24 cellular contexts compared by ENCODE assay signal in the genomic region with DNA sequence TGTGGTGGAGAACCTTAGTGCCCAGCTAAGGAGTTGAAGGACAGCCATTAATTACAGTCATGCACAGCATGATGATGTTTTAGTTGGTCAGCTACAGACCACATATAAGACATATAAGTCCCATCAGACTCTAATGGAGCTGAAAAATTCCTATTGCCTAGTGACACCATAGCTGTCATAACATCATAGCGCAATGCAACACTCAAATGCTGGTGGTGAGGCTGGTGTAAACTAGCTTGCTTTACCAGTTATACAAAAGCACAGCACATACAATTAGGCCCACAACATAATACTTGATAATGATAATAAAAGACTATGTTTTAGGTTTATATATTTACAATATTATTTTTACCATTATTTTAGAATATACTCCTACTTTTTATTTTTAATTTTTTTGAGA. TPM values are rescaled to one million over a fixed set of nuclear protein-coding genes. Genes with fewer than 3 reads are reported as not detected.
DNase-seq lines count a peak whose midpoint lies in the region; ATAC-seq and TF ChIP-seq lines count a peak whose summit lies in the region.
"Had no signal": no experiment of that assay in that cellular context is flagged by ENCODE, and none has a peak within 500 bp of the region (broad histone marks: within the 10 kb centered on the region; RNA-seq: fewer than 3 reads in every experiment).

No MANE protein-coding gene starts in this region.

- H3K9me3 ChIP-seq in right cardiac atrium (ENCODE audit: control insufficient read depth, low read length) (no peaks in the 10 kb centered on the region), SJCRH30 (replicated peaks) (no peaks in the 10 kb centered on the region; the same call in 1 of the 2 replicates), right lobe of liver (no peaks in the 10 kb centered on the region), subcutaneous abdominal adipose tissue (ENCODE audit: control insufficient read depth in 5 of 5, low read length in 5 of 5) (no peaks in the 10 kb centered on the region)
- H3K9me3 ChIP-seq: A549, BE2C had no signal

- DNase-seq in right cardiac atrium (no peak), left cardiac atrium (no peak), SJCRH30 (no peak), right lobe of liver (no peak), retina (no peak)
- DNase-seq in activated CD4-positive, CD25-positive, alpha-beta regulatory T cell (lab: John Stamatoyannopoulos, UW): no peak
- DNase-seq: BE2C; CD4-positive, CD25-positive, alpha-beta regulatory T cell; DMS153; DND-41; Kasumi-1; NCI-H1105 treated with DMSO at 0.1 percent for 48 hours; NCI-H146; NCI-H1930; NCI-H2107; NCI-H446; NCI-H524 treated with DMSO at 0.1 percent for 48 hours; NCI-H82; NK-92 treated with Interleukin-12 subunit alpha and Interleukin-12 subunit beta, amount 100 ng/mL, for 24 hours; PC-9; Right ventricle myocardium superior had no signal

- no peak overlapping the region for H3K4me3 ChIP-seq in right cardiac atrium (ENCODE audit: low read length)
- no peak overlapping the region for H3K4me3 ChIP-seq in SJCRH30
- H3K4me3 ChIP-seq in right lobe of liver: no peak overlapping the region
- no peak overlapping the region for H3K4me3 ChIP-seq in subcutaneous abdominal adipose tissue (ENCODE audit: low read depth in 1 of 5, low read length in 5 of 5)
- H3K4me3 ChIP-seq: A549, PC-9 had no signal

- H3K36me3 ChIP-seq in SJCRH30 (no peaks in the 10 kb centered on the region), right lobe of liver (no peaks in the 10 kb centered on the region), subcutaneous abdominal adipose tissue (ENCODE audit: control insufficient read depth in 5 of 5, insufficient read depth in 5 of 5, low read length in 5 of 5) (peaks cover 0 to 7% (median 0%) of the 10 kb centered on the region in 5 donors)
- H3K36me3 ChIP-seq: BE2C had no signal

- intact Hi-C loops in right cardiac atrium (cut with DNase I): no loop called here
- intact Hi-C loops in left cardiac atrium (cut with DNase I): no loop called here
- intact Hi-C loops in right lobe of liver (cut with DNase I): loop anchor here in 1 of 2 donors (10.0 kb wide), 1 partner anchor 267 kb away; no protein-coding TSS in a partner anchor

- WGBS in right cardiac atrium: 93% methylated on average over 1 of the region's 1 CpG
- 100% methylated on average over 1 of the region's 1 CpG for WGBS in right lobe of liver (ENCODE audit: insufficient coverage, low coverage, low lambda C conversion rate, missing lambda C conversion rate)

- no peak overlapping the region for H3K9ac ChIP-seq in subcutaneous abdominal adipose tissue (ENCODE audit: low read length in 5 of 5)

- no peak for TF ChIP-seq POLR2A in right lobe of liver (IDR thresholded peaks at IDR 0.05)

- H3K4me1 ChIP-seq in right cardiac atrium (ENCODE audit: control insufficient read depth, insufficient read depth, low read length) (peaks cover 13% of the 10 kb centered on the region), SJCRH30 (peaks cover 10% of the 10 kb centered on the region), right lobe of liver (peaks cover 0 to 75% (median 30%) of the 10 kb centered on the region in 4 donors), subcutaneous abdominal adipose tissue (ENCODE audit: control insufficient read depth in 5 of 5, insufficient read depth in 5 of 5, low read length in 5 of 5) (peaks cover 9 to 67% (median 47%) of the 10 kb centered on the region in 5 donors)
- H3K4me1 ChIP-seq: BE2C had no signal

- TF ChIP-seq CTCF in right lobe of liver (IDR thresholded peaks at IDR 0.05): no peak

- no peak for ATAC-seq in right cardiac atrium
- ATAC-seq in left cardiac atrium: no peak
- ATAC-seq in right lobe of liver: no peak
- ATAC-seq: A549 had no signal

- no peaks in the 10 kb centered on the region for H3K27me3 ChIP-seq in right cardiac atrium (ENCODE audit: control insufficient read depth, insufficient read depth)
- no peaks in the 10 kb centered on the region for H3K27me3 ChIP-seq in SJCRH30
- no peaks in the 10 kb centered on the region for H3K27me3 ChIP-seq in right lobe of liver
- H3K27me3 ChIP-seq in subcutaneous abdominal adipose tissue (ENCODE audit: control insufficient read depth in 5 of 5, insufficient read depth in 4 of 5, low read length in 5 of 5): no peaks in the 10 kb centered on the region
- H3K27me3 ChIP-seq: BE2C had no signal

- H3K27ac ChIP-seq in right cardiac atrium (ENCODE audit: low read length): peak overlapping the region; percentile 61
- peak overlapping the region; percentile 36 for H3K27ac ChIP-seq in SJCRH30
- peak overlapping the region; percentile 76 to 97 (median 91) for H3K27ac ChIP-seq in right lobe of liver
- peak overlapping the region; percentile 17 for H3K27ac ChIP-seq in subcutaneous abdominal adipose tissue (ENCODE audit: low read depth, low read length)
- H3K27ac ChIP-seq: A549, HL-60, PC-9 had no signal

RNA-seq across cellular contexts. Expression of gene ECHDC2, which starts 3.9 kb away (rescaled TPM):
- 100 to 1,000 TPM; 104 to 145 (median 121) TPM for total RNA-seq in right cardiac atrium
- 114 TPM for polyA plus RNA-seq in right cardiac atrium
- total RNA-seq in left cardiac atrium: 100 to 1,000 TPM in 1 of 2 donors, 10 to 100 TPM in 1; 82.5 to 101 TPM
- total RNA-seq in SJCRH30 (2014; rRNA removed; shearing (Covaris generic)): 0.35 and 1.2 TPM in 2 replicates
- 100 to 1,000 TPM; 167 to 856 (median 390) TPM for total RNA-seq in right lobe of liver

RNA-seq across cellular contexts. Expression of gene SCP2, which starts 9.5 kb away (rescaled TPM):
- total RNA-seq in right cardiac atrium (100 to 1,000 TPM; 129 to 149 (median 135) TPM), left cardiac atrium (100 to 1,000 TPM; 126 to 148 TPM), right lobe of liver (100 to 1,000 TPM; 207 to 885 (median 634) TPM)
- polyA plus RNA-seq in right cardiac atrium: 203 TPM
- 107 and 118 TPM in 2 replicates for total RNA-seq in SJCRH30 (2014; rRNA removed; shearing (Covaris generic))

Comparison
In these comparisons a context has a peak if more than half of its experiments do, and no peak if none do; other contexts are left out.
1. H3K27ac ChIP-seq: peak in every context shown above with its lines; median percentile 91 in right lobe of liver; 61 in right cardiac atrium; 36 in SJCRH30; 17 in subcutaneous abdominal adipose tissue.
2. RNA of gene ECHDC2, which starts 3.9 kb away (total RNA-seq): 167 to 856 TPM in right lobe of liver, 104 to 145 TPM in right cardiac atrium and 82.5 to 101 TPM in left cardiac atrium; 0.35 to 1.2 TPM in SJCRH30; every median in the first group is over 10 times any median in the second.